In the genomic region with DNA sequence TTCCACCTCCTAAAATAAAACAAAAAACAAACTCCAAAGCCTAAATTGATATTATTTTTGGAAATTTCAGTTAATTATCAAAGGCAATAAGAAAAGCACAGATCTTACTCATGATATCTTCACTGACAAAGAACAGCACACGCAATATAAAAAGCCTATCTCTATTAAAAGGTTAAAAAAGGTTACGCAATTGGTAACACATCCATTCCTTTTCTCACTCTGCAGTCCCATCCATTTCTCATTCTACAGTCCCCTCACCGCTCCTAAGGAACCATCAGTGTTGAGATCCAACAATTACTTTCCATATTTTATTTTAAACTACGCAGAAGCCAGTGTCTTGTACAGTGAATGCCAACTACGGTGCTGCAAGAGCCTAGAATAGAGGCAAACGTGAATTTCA, we compare ENCODE assay signal across 9 cellular contexts. TPM values are rescaled to one million over a fixed set of nuclear protein-coding genes. Genes with fewer than 3 reads are reported as not detected.
DNase-seq lines count a peak whose midpoint lies in the region; ATAC-seq, FAIRE-seq and TF ChIP-seq lines count a peak whose summit lies in the region.
"Had no signal": no experiment of that assay in that cellular context is flagged by ENCODE, and none has a peak within 500 bp of the region (broad histone marks: within the 10 kb centered on the region; RNA-seq: fewer than 3 reads in every experiment).

No MANE protein-coding gene starts in this region.

- peaks cover 7% of the 10 kb centered on the region for H3K4me1 Mint-ChIP-seq in Caco-2 (ENCODE audit: low read depth, unreplicated experiment)

- no peak overlapping the region for H3K27ac ChIP-seq in pancreas

- ATAC-seq in pancreas = no peak

- WGBS in pancreas, 2 donors = 34% methylated on average over 6 of the region's 6 CpGs

- peak overlapping the region; percentile 97 for H3K4me3 Mint-ChIP-seq in Caco-2 (ENCODE audit: unreplicated experiment)

- no peaks in the 10 kb centered on the region for H3K9me3 ChIP-seq in Caco-2
- no peaks in the 10 kb centered on the region for H3K9me3 ChIP-seq in NT2/D1 (ENCODE audit: insufficient read depth, low read length)
- no peaks in the 10 kb centered on the region for H3K9me3 ChIP-seq in endocrine pancreas (ENCODE audit: control insufficient read depth, low read length)
- no peaks in the 10 kb centered on the region for H3K9me3 ChIP-seq in pancreas

- BruUV-seq in Caco-2 (replicated peaks; lab: Mats Ljungman, UMichigan) = no TSS peak

- FAIRE-seq in pancreas (lab: Jason Lieb, UNC) = no peak

- POLR2A ChIA-PET in Caco-2 (lab: Charles Lee) = no interaction called here

- H3K9me3 Mint-ChIP-seq in Caco-2 (ENCODE audit: unreplicated experiment) = no peaks in the 10 kb centered on the region

- peak overlapping the region; percentile 83 for H3K4me3 ChIP-seq in Caco-2 (ENCODE audit: low read depth, low read length)
- peak overlapping the region; percentile 98 for H3K4me3 ChIP-seq in NT2/D1 (ENCODE audit: insufficient read length, low read depth)
- H3K4me3 ChIP-seq in endocrine pancreas (ENCODE audit: control insufficient read depth, insufficient read depth, low read length) = peak overlapping the region; percentile 99
- peak overlapping the region; percentile 83 to 99 (median 94) for H3K4me3 ChIP-seq in pancreas

- intact Hi-C loops in Caco-2 (cut with micrococcal nuclease; ENCODE audit: unreplicated experiment) (no loop called here), pancreas (cut with DNase I) (no loop called here)

- H3K36me3 Mint-ChIP-seq in Caco-2 (ENCODE audit: insufficient read depth, unreplicated experiment) = peaks cover 30% of the 10 kb centered on the region

- H3K4me1 ChIP-seq in Caco-2 = peaks cover 8% of the 10 kb centered on the region
- no peaks in the 10 kb centered on the region for H3K4me1 ChIP-seq in NT2/D1 (ENCODE audit: insufficient read depth, insufficient read length)
- H3K4me1 ChIP-seq in endocrine pancreas (ENCODE audit: control insufficient read depth, insufficient read depth, low read length) = peaks cover 18% of the 10 kb centered on the region
- peaks cover 0 to 17% (median 0%) of the 10 kb centered on the region in 3 donors for H3K4me1 ChIP-seq in pancreas

- H3K9ac ChIP-seq in NT2/D1 (ENCODE audit: insufficient read length, low read depth) (peak overlapping the region; percentile 98), endocrine pancreas (ENCODE audit: control insufficient read depth, insufficient read depth, low read length) (no peak overlapping the region)

- H3K36me3 ChIP-seq in Caco-2 (ENCODE audit: control insufficient read depth, insufficient read depth, low read length) (no peaks in the 10 kb centered on the region; the same call in 1 of the 2 replicates), NT2/D1 (ENCODE audit: insufficient read depth, insufficient read length, low read length) (peaks cover 51% of the 10 kb centered on the region), endocrine pancreas (ENCODE audit: control insufficient read depth, insufficient read depth, low read length) (peaks cover 5% of the 10 kb centered on the region), pancreas (peaks cover 0 to 16% (median 7%) of the 10 kb centered on the region in 3 donors)

- no peaks in the 10 kb centered on the region for H3K27me3 Mint-ChIP-seq in Caco-2 (ENCODE audit: insufficient read depth, unreplicated experiment)

- DNase-seq in Caco-2 (no peak), NT2/D1 (ENCODE audit: low read depth, low spot score) (no peak), pancreas (no peak), DMS53 treated with DMSO at 0.1 percent for 48 hours (lab: John Stamatoyannopoulos, UW; ENCODE audit: unreplicated experiment) (no peak), NCI-H1436 treated with DMSO at 0.1 percent for 48 hours (lab: John Stamatoyannopoulos, UW) (no peak), SKM-1 (lab: John Stamatoyannopoulos, UW; ENCODE audit: unreplicated experiment) (no peak), NCI-H128 (lab: John Stamatoyannopoulos, UW; ENCODE audit: unreplicated experiment) (no peak)
- DNase-seq: NCI-H345 had no signal

- TF ChIP-seq CTCF in Caco-2 (IDR thresholded peaks at IDR 0.05; ENCODE audit: insufficient read depth in 1 of 2, low read depth in 1 of 2, low read length in 1 of 2, severe bottlenecking in 1 of 2, unreplicated experiment in 1 of 2) (no peak), pancreas (IDR thresholded peaks at IDR 0.05) (no peak)

- CTCF ChIA-PET in Caco-2 (lab: Charles Lee) = interaction anchor here (2.3 kb wide), 1 partner anchor 498 kb away, joined by 16 read pairs; no protein-coding TSS in a partner anchor

- H3K27me3 ChIP-seq in Caco-2 (replicated peaks; ENCODE audit: control insufficient read depth, insufficient read depth, low read length) (no peaks in the 10 kb centered on the region), NT2/D1 (ENCODE audit: insufficient read depth, insufficient read length) (no peaks in the 10 kb centered on the region), endocrine pancreas (ENCODE audit: control insufficient read depth, insufficient read depth, low read length) (no peaks in the 10 kb centered on the region), pancreas (no peaks in the 10 kb centered on the region)

- peak overlapping the region; percentile 94 for H3K27ac Mint-ChIP-seq in Caco-2 (ENCODE audit: unreplicated experiment)

RNA-seq across cellular contexts. Expression of a gene that starts 1.3 kb away (rescaled TPM):
- total RNA-seq in Caco-2 (2022) (189 and 195 TPM in 2 replicates), pancreas (100 to 1,000 TPM in 2 of 6 donors, 10 to 100 TPM in 4; 61.9 to 108 (median 73.9) TPM)
- polyA plus RNA-seq in pancreas = 100 to 1,000 TPM; 128 to 275 TPM
